ENCODE assay signal across 1 cellular context in the genomic region with DNA sequence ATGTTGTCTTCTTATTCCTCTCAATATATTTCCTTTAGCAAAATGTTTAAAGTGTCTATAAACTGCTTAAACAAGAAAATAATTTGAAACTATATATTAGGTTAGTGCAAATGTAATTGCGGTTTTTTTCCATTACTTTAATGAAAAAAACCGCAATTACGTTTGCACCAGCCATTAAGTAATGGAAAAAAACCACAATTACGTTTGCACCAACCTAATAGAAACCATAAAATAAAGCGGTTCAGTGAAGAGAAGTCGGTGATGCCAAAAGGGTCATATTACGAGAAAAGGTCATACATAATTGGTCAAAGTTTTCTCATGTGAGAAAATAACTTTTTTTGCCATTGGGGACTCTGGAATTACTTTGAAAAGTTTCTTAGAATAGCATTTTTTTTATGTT.
TF ChIP-seq lines count a peak whose summit lies in the region.

No MANE protein-coding gene starts in this region.

TF ChIP-seq in HEK293, 187 proteins besides CTCF, POLR2A, EP300 and RAD21 (continued from another document and continues in another):
- TF ChIP-seq, protein P1, sequence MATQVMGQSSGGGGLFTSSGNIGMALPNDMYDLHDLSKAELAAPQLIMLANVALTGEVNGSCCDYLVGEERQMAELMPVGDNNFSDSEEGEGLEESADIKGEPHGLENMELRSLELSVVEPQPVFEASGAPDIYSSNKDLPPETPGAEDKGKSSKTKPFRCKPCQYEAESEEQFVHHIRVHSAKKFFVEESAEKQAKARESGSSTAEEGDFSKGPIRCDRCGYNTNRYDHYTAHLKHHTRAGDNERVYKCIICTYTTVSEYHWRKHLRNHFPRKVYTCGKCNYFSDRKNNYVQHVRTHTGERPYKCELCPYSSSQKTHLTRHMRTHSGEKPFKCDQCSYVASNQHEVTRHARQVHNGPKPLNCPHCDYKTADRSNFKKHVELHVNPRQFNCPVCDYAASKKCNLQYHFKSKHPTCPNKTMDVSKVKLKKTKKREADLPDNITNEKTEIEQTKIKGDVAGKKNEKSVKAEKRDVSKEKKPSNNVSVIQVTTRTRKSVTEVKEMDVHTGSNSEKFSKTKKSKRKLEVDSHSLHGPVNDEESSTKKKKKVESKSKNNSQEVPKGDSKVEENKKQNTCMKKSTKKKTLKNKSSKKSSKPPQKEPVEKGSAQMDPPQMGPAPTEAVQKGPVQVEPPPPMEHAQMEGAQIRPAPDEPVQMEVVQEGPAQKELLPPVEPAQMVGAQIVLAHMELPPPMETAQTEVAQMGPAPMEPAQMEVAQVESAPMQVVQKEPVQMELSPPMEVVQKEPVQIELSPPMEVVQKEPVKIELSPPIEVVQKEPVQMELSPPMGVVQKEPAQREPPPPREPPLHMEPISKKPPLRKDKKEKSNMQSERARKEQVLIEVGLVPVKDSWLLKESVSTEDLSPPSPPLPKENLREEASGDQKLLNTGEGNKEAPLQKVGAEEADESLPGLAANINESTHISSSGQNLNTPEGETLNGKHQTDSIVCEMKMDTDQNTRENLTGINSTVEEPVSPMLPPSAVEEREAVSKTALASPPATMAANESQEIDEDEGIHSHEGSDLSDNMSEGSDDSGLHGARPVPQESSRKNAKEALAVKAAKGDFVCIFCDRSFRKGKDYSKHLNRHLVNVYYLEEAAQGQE (tag by site-specific recombination; IDR thresholded peaks at IDR 0.05), result no peak
- TF ChIP-seq GLIS1 (tag by site-specific recombination; IDR thresholded peaks at IDR 0.05) (peak; percentile 35; the same call in 1 of the 2 replicates), ZNF175 (tag by site-specific recombination; IDR thresholded peaks at IDR 0.05) (no peak), ZNF132 (tag by site-specific recombination; IDR thresholded peaks at IDR 0.05; ENCODE audit: borderline replicate concordance) (no peak), ZNF140 (tag by site-specific recombination; IDR thresholded peaks at IDR 0.05) (no peak), ZNF843 (tag by site-specific recombination; IDR thresholded peaks at IDR 0.05) (peak; percentile 96), ZNF777 (tag by site-specific recombination; IDR thresholded peaks at IDR 0.05; ENCODE audit: borderline replicate concordance) (no peak), OSR2 (tag by site-specific recombination; IDR thresholded peaks at IDR 0.05) (peak; percentile 92), ZNF354C (tag by site-specific recombination; IDR thresholded peaks at IDR 0.05; ENCODE audit: borderline replicate concordance, low read depth) (no peak), ZNF426 (tag by site-specific recombination; IDR thresholded peaks at IDR 0.05) (no peak), GLI2 (tag by site-specific recombination; IDR thresholded peaks at IDR 0.05; ENCODE audit: borderline replicate concordance, low read depth) (peak; percentile 85), ZXDB (tag by site-specific recombination; IDR thresholded peaks at IDR 0.05) (peak; percentile 84), SCRT1 (tag by site-specific recombination; IDR thresholded peaks at IDR 0.05; ENCODE audit: borderline replicate concordance) (0 out of 2 replicates have a peak, but pooled peaks have one; percentile 24), ZIC2 (tag by site-specific recombination; IDR thresholded peaks at IDR 0.05) (no peak), ZNF558 (tag by site-specific recombination; IDR thresholded peaks at IDR 0.05) (0 out of 2 replicates have a peak, but pooled peaks have one; percentile 58), EGR2 (tag by site-specific recombination; IDR thresholded peaks at IDR 0.05; ENCODE audit: low read depth) (no peak), ZNF366 (tag by site-specific recombination; conservative IDR thresholded peaks at IDR 0.05) (peak; percentile 97), OVOL3 (tag by site-specific recombination; IDR thresholded peaks at IDR 0.05) (peak; percentile 95), ZNF530 (tag by site-specific recombination; IDR thresholded peaks at IDR 0.05; ENCODE audit: low read depth) (no peak), ZNF133 (tag by site-specific recombination; IDR thresholded peaks at IDR 0.05) (no peak), ZNF544 (tag by site-specific recombination; IDR thresholded peaks at IDR 0.05) (no peak), ZNF311 (tag by site-specific recombination; IDR thresholded peaks at IDR 0.05; ENCODE audit: borderline replicate concordance) (no peak), ZNF112 (tag by site-specific recombination; IDR thresholded peaks at IDR 0.05) (no peak), ZSCAN30 (tag by site-specific recombination; IDR thresholded peaks at IDR 0.05) (0 out of 2 replicates have a peak, but pooled peaks have one; percentile 31), ZEB2 (tag by site-specific recombination; IDR thresholded peaks at IDR 0.05) (peak; percentile 93), ZBTB21 (tag by site-specific recombination; IDR thresholded peaks at IDR 0.05) (peak; percentile 71), ZNF202 (tag by site-specific recombination; IDR thresholded peaks at IDR 0.05; ENCODE audit: borderline replicate concordance) (no peak), ZNF341 (tag by site-specific recombination; IDR thresholded peaks at IDR 0.05; ENCODE audit: low read depth) (no peak), ZSCAN23 (tag by site-specific recombination; IDR thresholded peaks at IDR 0.05) (0 out of 2 replicates have a peak, but pooled peaks have one; percentile 86), ZNF791 (tag by site-specific recombination; IDR thresholded peaks at IDR 0.05) (no peak), ZNF433 (tag by site-specific recombination; IDR thresholded peaks at IDR 0.05; ENCODE audit: low read depth) (no peak), ZNF404 (tag by site-specific recombination; IDR thresholded peaks at IDR 0.05) (no peak), SP7 (tag by site-specific recombination; IDR thresholded peaks at IDR 0.05) (peak; percentile 88), ZNF629 (tag by site-specific recombination; IDR thresholded peaks at IDR 0.05) (peak; percentile 94), ZNF391 (tag by site-specific recombination; IDR thresholded peaks at IDR 0.05; ENCODE audit: borderline replicate concordance, low read depth) (peak; percentile 94; the same call in 1 of the 2 replicates)
- TF ChIP-seq, protein P2, sequence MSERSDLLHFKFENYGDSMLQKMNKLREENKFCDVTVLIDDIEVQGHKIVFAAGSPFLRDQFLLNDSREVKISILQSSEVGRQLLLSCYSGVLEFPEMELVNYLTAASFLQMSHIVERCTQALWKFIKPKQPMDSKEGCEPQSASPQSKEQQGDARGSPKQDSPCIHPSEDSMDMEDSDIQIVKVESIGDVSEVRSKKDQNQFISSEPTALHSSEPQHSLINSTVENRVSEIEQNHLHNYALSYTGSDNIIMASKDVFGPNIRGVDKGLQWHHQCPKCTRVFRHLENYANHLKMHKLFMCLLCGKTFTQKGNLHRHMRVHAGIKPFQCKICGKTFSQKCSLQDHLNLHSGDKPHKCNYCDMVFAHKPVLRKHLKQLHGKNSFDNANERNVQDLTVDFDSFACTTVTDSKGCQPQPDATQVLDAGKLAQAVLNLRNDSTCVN (tag by site-specific recombination; optimal IDR thresholded peaks at IDR 0.05), result no peak
- TF ChIP-seq, protein P3, sequence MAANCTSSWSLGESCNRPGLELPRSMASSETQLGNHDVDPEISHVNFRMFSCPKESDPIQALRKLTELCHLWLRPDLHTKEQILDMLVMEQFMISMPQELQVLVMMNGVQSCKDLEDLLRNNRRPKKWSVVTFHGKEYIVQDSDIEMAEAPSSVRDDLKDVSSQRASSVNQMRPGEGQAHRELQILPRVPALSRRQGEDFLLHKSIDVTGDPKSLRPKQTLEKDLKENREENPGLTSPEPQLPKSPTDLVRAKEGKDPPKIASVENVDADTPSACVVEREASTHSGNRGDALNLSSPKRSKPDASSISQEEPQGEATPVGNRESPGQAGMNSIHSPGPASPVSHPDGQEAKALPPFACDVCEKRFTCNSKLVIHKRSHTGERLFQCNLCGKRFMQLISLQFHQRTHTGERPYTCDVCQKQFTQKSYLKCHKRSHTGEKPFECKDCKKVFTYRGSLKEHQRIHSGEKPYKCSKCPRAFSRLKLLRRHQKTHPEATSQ (tag by site-specific recombination; IDR thresholded peaks at IDR 0.05), result no peak
- TF ChIP-seq, protein P4, sequence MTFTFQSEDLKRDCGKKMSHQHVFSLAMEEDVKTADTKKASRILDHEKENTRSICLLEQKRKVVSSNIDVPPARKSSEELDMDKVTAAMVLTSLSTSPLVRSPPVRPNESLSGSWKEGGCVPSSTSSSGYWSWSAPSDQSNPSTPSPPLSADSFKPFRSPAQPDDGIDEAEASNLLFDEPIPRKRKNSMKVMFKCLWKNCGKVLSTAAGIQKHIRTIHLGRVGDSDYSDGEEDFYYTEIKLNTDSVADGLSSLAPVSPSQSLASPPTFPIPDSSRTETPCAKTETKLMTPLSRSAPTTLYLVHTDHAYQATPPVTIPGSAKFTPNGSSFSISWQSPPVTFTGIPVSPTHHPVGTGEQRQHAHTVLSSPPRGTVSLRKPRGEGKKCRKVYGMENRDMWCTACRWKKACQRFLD (tag by site-specific recombination; IDR thresholded peaks at IDR 0.05), result no peak
- TF ChIP-seq, protein P5, sequence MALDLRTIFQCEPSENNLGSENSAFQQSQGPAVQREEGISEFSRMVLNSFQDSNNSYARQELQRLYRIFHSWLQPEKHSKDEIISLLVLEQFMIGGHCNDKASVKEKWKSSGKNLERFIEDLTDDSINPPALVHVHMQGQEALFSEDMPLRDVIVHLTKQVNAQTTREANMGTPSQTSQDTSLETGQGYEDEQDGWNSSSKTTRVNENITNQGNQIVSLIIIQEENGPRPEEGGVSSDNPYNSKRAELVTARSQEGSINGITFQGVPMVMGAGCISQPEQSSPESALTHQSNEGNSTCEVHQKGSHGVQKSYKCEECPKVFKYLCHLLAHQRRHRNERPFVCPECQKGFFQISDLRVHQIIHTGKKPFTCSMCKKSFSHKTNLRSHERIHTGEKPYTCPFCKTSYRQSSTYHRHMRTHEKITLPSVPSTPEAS (tag by site-specific recombination; IDR thresholded peaks at IDR 0.05), result peak; percentile 47; the same call in 1 of the 2 replicates
- TF ChIP-seq, protein P6, sequence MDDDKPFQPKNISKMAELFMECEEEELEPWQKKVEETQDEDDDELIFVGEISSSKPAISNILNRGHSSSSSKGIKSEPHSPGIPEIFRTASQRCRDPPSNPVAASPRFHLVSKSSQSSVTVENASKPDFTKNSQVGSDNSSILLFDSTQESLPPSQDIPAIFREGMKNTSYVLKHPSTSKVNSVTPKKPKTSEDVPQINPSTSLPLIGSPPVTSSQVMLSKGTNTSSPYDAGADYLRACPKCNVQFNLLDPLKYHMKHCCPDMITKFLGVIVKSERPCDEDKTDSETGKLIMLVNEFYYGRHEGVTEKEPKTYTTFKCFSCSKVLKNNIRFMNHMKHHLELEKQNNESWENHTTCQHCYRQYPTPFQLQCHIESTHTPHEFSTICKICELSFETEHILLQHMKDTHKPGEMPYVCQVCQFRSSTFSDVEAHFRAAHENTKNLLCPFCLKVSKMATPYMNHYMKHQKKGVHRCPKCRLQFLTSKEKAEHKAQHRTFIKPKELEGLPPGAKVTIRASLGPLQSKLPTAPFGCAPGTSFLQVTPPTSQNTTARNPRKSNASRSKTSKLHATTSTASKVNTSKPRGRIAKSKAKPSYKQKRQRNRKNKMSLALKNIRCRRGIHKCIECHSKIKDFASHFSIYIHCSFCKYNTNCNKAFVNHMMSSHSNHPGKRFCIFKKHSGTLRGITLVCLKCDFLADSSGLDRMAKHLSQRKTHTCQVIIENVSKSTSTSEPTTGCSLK (tag by site-specific recombination; IDR thresholded peaks at IDR 0.05), result no peak
- TF ChIP-seq, protein P7, sequence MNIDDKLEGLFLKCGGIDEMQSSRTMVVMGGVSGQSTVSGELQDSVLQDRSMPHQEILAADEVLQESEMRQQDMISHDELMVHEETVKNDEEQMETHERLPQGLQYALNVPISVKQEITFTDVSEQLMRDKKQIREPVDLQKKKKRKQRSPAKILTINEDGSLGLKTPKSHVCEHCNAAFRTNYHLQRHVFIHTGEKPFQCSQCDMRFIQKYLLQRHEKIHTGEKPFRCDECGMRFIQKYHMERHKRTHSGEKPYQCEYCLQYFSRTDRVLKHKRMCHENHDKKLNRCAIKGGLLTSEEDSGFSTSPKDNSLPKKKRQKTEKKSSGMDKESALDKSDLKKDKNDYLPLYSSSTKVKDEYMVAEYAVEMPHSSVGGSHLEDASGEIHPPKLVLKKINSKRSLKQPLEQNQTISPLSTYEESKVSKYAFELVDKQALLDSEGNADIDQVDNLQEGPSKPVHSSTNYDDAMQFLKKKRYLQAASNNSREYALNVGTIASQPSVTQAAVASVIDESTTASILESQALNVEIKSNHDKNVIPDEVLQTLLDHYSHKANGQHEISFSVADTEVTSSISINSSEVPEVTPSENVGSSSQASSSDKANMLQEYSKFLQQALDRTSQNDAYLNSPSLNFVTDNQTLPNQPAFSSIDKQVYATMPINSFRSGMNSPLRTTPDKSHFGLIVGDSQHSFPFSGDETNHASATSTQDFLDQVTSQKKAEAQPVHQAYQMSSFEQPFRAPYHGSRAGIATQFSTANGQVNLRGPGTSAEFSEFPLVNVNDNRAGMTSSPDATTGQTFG (tag by site-specific recombination; IDR thresholded peaks at IDR 0.05; ENCODE audit: borderline replicate concordance), result no peak
- TF ChIP-seq, protein P8, sequence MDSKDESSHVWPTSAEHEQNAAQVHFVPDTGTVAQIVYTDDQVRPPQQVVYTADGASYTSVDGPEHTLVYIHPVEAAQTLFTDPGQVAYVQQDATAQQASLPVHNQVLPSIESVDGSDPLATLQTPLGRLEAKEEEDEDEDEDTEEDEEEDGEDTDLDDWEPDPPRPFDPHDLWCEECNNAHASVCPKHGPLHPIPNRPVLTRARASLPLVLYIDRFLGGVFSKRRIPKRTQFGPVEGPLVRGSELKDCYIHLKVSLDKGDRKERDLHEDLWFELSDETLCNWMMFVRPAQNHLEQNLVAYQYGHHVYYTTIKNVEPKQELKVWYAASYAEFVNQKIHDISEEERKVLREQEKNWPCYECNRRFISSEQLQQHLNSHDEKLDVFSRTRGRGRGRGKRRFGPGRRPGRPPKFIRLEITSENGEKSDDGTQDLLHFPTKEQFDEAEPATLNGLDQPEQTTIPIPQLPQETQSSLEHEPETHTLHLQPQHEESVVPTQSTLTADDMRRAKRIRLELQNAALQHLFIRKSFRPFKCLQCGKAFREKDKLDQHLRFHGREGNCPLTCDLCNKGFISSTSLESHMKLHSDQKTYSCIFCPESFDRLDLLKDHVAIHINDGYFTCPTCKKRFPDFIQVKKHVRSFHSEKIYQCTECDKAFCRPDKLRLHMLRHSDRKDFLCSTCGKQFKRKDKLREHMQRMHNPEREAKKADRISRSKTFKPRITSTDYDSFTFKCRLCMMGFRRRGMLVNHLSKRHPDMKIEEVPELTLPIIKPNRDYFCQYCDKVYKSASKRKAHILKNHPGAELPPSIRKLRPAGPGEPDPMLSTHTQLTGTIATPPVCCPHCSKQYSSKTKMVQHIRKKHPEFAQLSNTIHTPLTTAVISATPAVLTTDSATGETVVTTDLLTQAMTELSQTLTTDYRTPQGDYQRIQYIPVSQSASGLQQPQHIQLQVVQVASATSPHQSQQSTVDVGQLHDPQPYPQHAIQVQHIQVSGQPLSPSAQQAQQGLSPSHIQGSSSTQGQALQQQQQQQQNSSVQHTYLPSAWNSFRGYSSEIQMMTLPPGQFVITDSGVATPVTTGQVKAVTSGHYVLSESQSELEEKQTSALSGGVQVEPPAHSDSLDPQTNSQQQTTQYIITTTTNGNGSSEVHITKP (tag by site-specific recombination; IDR thresholded peaks at IDR 0.05), result no peak
